In the genomic region with DNA sequence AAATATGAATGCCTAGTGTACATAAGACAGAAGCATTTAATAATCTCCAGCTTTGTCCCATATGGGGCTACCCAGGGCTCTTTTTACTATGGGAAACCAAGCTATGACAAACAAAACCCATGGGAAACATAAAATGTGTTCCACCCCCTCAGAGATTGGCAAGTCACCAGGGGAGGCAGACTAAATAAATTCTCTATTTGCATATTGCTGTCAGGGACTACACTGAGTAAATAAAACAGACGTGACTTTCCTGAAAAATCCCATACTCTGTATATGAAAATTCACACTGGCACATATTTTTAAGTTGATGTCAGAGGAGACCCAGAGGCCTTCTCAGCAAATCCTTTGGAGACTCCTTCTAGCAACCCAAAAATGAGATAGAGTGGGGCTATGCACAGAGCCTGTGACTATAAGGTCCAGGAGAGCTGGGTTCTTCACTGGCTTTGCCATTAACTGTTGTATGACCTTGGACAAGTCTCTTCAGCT, we compare ENCODE assay signal across 11 cellular contexts. TPM values are rescaled to one million over a fixed set of nuclear protein-coding genes. Genes with fewer than 3 reads are reported as not detected.
DNase-seq lines count a peak whose midpoint lies in the region; ATAC-seq and TF ChIP-seq lines count a peak whose summit lies in the region.
"Had no signal": no experiment of that assay in that cellular context is flagged by ENCODE, and none has a peak within 500 bp of the region (broad histone marks: within the 10 kb centered on the region; RNA-seq: fewer than 3 reads in every experiment).

No MANE protein-coding gene starts in this region.

- peak; percentile 37 for ATAC-seq in GM18870 (IDR thresholded peaks at IDR 0.05; ENCODE audit: unreplicated experiment)
- ATAC-seq in HG02678 (IDR thresholded peaks at IDR 0.05; ENCODE audit: unreplicated experiment), result peak; percentile 28
- peak; percentile 54 for ATAC-seq in RWPE2 (ENCODE audit: low read depth)
- ATAC-seq in HG02798 (IDR thresholded peaks at IDR 0.05; ENCODE audit: poor library complexity, unreplicated experiment), result no peak
- ATAC-seq in HG02938 (IDR thresholded peaks at IDR 0.05; ENCODE audit: unreplicated experiment), result no peak
- ATAC-seq: right cardiac atrium, upper lobe of right lung had no signal

- H3K27me3 ChIP-seq in RWPE2 (ENCODE audit: insufficient read depth, poor library complexity, severe bottlenecking), result no peaks in the 10 kb centered on the region

- no peak overlapping the region for H3K27ac ChIP-seq in RWPE2 (ENCODE audit: poor library complexity, severe bottlenecking)
- H3K27ac ChIP-seq: upper lobe of right lung had no signal

- DNase-seq in RWPE2 (ENCODE audit: low spot score) (no peak), myocyte (ENCODE audit: low read depth) (peak; percentile 51)
- no peak for DNase-seq in activated CD4-positive, alpha-beta T cell treated with anti-CD3 and anti-CD28 coated beads, Interleukin-2, amount 50 U/mL, for 48 hours
- DNase-seq: endodermal cell, H7, right cardiac atrium, upper lobe of right lung had no signal

- no peaks in the 10 kb centered on the region for H3K9me3 ChIP-seq in RWPE2 (ENCODE audit: severe bottlenecking)

- no peak for TF ChIP-seq CTCF in RWPE2 (IDR thresholded peaks at IDR 0.05; ENCODE audit: poor library complexity, severe bottlenecking)

- H3K4me3 ChIP-seq in RWPE2 (ENCODE audit: severe bottlenecking), result no peak overlapping the region
- H3K4me3 ChIP-seq: upper lobe of right lung had no signal

- no peaks in the 10 kb centered on the region for H3K36me3 ChIP-seq in RWPE2 (ENCODE audit: low read depth)
- H3K36me3 ChIP-seq: upper lobe of right lung had no signal

- no peaks in the 10 kb centered on the region for H3K4me1 ChIP-seq in RWPE2 (ENCODE audit: insufficient read depth, poor library complexity, severe bottlenecking)
- H3K4me1 ChIP-seq: upper lobe of right lung had no signal

RNA-seq across cellular contexts. Expression of a gene that starts 44.0 kb away (rescaled TPM):
- total RNA-seq in myocyte, result not detected in 2 replicates
- polyA plus RNA-seq in myocyte (2012), result not detected
- total RNA-seq: right cardiac atrium had no signal

RNA-seq across cellular contexts. Expression of a gene that starts 49.5 kb away (rescaled TPM):
- total RNA-seq in myocyte, result not detected in 2 replicates
- polyA plus RNA-seq in myocyte (2012), result 0.09 TPM

Comparison
In these comparisons a context has a peak if more than half of its experiments do, and no peak if none do; other contexts are left out.
1. ATAC-seq: peak in GM18870 (single experiment), HG02678 (single experiment) and RWPE2 (single experiment); none in HG02798 (single experiment) and HG02938 (single experiment).